Comparison of ENCODE assay signal across 14 cellular contexts in the genomic region with DNA sequence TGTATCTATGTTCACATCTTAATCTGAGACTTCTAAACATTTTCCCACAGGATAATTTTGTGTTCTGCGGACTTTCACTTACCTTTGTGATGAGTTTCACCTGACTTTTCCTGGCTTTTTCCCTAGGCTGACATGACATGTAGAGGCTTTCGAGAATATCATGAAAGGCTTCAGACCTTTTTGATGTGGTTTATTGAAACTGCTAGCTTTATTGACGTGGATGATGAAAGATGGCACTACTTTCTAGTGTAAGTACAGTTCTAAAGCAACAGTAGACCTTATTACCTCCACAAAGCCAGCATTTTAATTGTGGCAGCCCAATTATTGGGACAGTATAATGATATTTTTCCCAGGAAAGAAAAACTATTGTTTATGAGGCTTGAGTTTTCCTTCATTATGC. TPM values are rescaled to one million over a fixed set of nuclear protein-coding genes. Genes with fewer than 3 reads are reported as not detected.
A peak's percentile ranks its signal among the peaks of the same experiment; 100 is the strongest.
DNase-seq lines count a peak whose midpoint lies in the region; ATAC-seq lines count a peak whose summit lies in the region.
"Had no signal": no experiment of that assay in that cellular context is flagged by ENCODE, and none has a peak within 500 bp of the region (broad histone marks: within the 10 kb centered on the region; RNA-seq: fewer than 3 reads in every experiment).

No MANE protein-coding gene starts in this region.

- peaks cover 18 to 35% (median 30%) of the 10 kb centered on the region in 4 donors for H3K4me1 Mint-ChIP-seq in CD4-positive, CD25-positive, alpha-beta regulatory T cell
- peaks cover 4 to 34% (median 29%) of the 10 kb centered on the region in 4 donors for H3K4me1 Mint-ChIP-seq in naive thymus-derived CD8-positive, alpha-beta T cell
- H3K4me1 Mint-ChIP-seq in activated T-helper 17 cell treated with anti-CD3 and anti-CD28 coated beads, Interleukin-2, amount 50 U/mL, for 72 hours: peaks cover 4% of the 10 kb centered on the region
- H3K4me1 Mint-ChIP-seq: CD14-positive monocyte had no signal

- no peak overlapping the region for H3K4me3 ChIP-seq in CD4-positive, CD25-positive, alpha-beta regulatory T cell (ENCODE audit: low read depth, low read length)
- H3K4me3 ChIP-seq: K562 had no signal

- H3K9me3 ChIP-seq in CD4-positive, CD25-positive, alpha-beta regulatory T cell (ENCODE audit: control insufficient read depth in 2 of 2, low read length in 2 of 2): no peaks in the 10 kb centered on the region

- no peaks in the 10 kb centered on the region for H3K9me3 Mint-ChIP-seq in CD4-positive, CD25-positive, alpha-beta regulatory T cell
- no peaks in the 10 kb centered on the region for H3K9me3 Mint-ChIP-seq in naive thymus-derived CD8-positive, alpha-beta T cell
- H3K9me3 Mint-ChIP-seq in activated T-helper 17 cell treated with anti-CD3 and anti-CD28 coated beads, Interleukin-2, amount 50 U/mL, for 72 hours: no peaks in the 10 kb centered on the region
- H3K9me3 Mint-ChIP-seq: H9 had no signal

- no peaks in the 10 kb centered on the region for H3K27me3 Mint-ChIP-seq in CD4-positive, CD25-positive, alpha-beta regulatory T cell
- no peaks in the 10 kb centered on the region for H3K27me3 Mint-ChIP-seq in naive thymus-derived CD8-positive, alpha-beta T cell
- H3K27me3 Mint-ChIP-seq in activated T-helper 17 cell treated with anti-CD3 and anti-CD28 coated beads, Interleukin-2, amount 50 U/mL, for 72 hours: no peaks in the 10 kb centered on the region

- no peak overlapping the region for H3K27ac ChIP-seq in CD4-positive, CD25-positive, alpha-beta regulatory T cell (ENCODE audit: insufficient read depth, low read length, poor library complexity, severe bottlenecking)
- H3K27ac ChIP-seq: 22Rv1 had no signal

- no peak overlapping the region for H3K27ac Mint-ChIP-seq in CD4-positive, CD25-positive, alpha-beta regulatory T cell
- H3K27ac Mint-ChIP-seq in naive thymus-derived CD8-positive, alpha-beta T cell: no peak overlapping the region
- no peak overlapping the region for H3K27ac Mint-ChIP-seq in activated T-helper 17 cell treated with anti-CD3 and anti-CD28 coated beads, Interleukin-2, amount 50 U/mL, for 72 hours
- H3K27ac Mint-ChIP-seq: CD14-positive monocyte, H9 had no signal

- POLR2A ChIA-PET in naive thymus-derived CD8-positive, alpha-beta T cell (lab: Charles Lee): interaction anchor here (0.9 kb wide), 1 partner anchor 43 kb away, joined by 3 read pairs; no protein-coding TSS in a partner anchor

- H3K4me3 Mint-ChIP-seq in CD4-positive, CD25-positive, alpha-beta regulatory T cell: no peak overlapping the region
- H3K4me3 Mint-ChIP-seq in naive thymus-derived CD8-positive, alpha-beta T cell: no peak overlapping the region
- H3K4me3 Mint-ChIP-seq in activated T-helper 17 cell treated with anti-CD3 and anti-CD28 coated beads, Interleukin-2, amount 50 U/mL, for 72 hours: no peak overlapping the region
- H3K4me3 Mint-ChIP-seq: CD14-positive monocyte, H9 had no signal

- peak; percentile 72 for DNase-seq in NCI-H2107 treated with DMSO at 0.1 percent for 48 hours (lab: John Stamatoyannopoulos, UW; ENCODE audit: unreplicated experiment)
- no peak for DNase-seq in NCI-H2107 (lab: John Stamatoyannopoulos, UW)
- peak in 2 of 3 donors; percentile 19 to 20 for DNase-seq in CD4-positive, CD25-positive, alpha-beta regulatory T cell
- DNase-seq in SW480 (ENCODE audit: low spot score): peak; percentile 87
- peak in 1 of 10 donors; percentile 12 for DNase-seq in naive thymus-derived CD8-positive, alpha-beta T cell
- DNase-seq: DMS53, GOT3, H9 had no signal

- no peaks in the 10 kb centered on the region for H3K27me3 ChIP-seq in CD4-positive, CD25-positive, alpha-beta regulatory T cell (ENCODE audit: control insufficient read depth, insufficient read depth, low read length)

- peak in 1 of 2 donors; percentile 63 for ATAC-seq in CD4-positive, CD25-positive, alpha-beta regulatory T cell (ENCODE audit: low read depth in 2 of 2)
- peak; percentile 39 to 58 for ATAC-seq in naive thymus-derived CD8-positive, alpha-beta T cell
- no peak for ATAC-seq in HG03439 (IDR thresholded peaks at IDR 0.05; ENCODE audit: unreplicated experiment)
- ATAC-seq in activated T-helper 17 cell treated with anti-CD3 and anti-CD28 coated beads, Interleukin-2, amount 50 U/mL, for 72 hours (replicated peaks): no peak
- ATAC-seq in HG03354 (IDR thresholded peaks at IDR 0.05; ENCODE audit: poor library complexity, severe bottlenecking, unreplicated experiment): no peak
- ATAC-seq: K562 had no signal

- H3K36me3 ChIP-seq in CD4-positive, CD25-positive, alpha-beta regulatory T cell (ENCODE audit: control insufficient read depth, insufficient read depth, low read length): peaks cover 15% of the 10 kb centered on the region

- peaks cover 27% of the 10 kb centered on the region for H3K36me3 Mint-ChIP-seq in CD4-positive, CD25-positive, alpha-beta regulatory T cell
- peaks cover 7 to 38% (median 22%) of the 10 kb centered on the region in 3 donors for H3K36me3 Mint-ChIP-seq in naive thymus-derived CD8-positive, alpha-beta T cell
- H3K36me3 Mint-ChIP-seq in activated T-helper 17 cell treated with anti-CD3 and anti-CD28 coated beads, Interleukin-2, amount 50 U/mL, for 72 hours (ENCODE audit: low read depth): peaks cover 58% of the 10 kb centered on the region

- H3K4me1 ChIP-seq in CD4-positive, CD25-positive, alpha-beta regulatory T cell (ENCODE audit: control insufficient read depth, insufficient read depth, low read length, poor library complexity, severe bottlenecking): peaks cover 17% of the 10 kb centered on the region

RNA-seq across cellular contexts. Expression of gene METAP1D, which starts 34.1 kb away (rescaled TPM):
- 3.7 TPM for total RNA-seq in CD4-positive, CD25-positive, alpha-beta regulatory T cell
- 1 to 10 TPM in 3 of 4 donors, under 1 TPM in 1; 0.54 to 3.1 (median 2.0) TPM for polyA plus RNA-seq in CD4-positive, CD25-positive, alpha-beta regulatory T cell
- total RNA-seq in naive thymus-derived CD8-positive, alpha-beta T cell: 10 to 100 TPM; 16.4 to 19.6 TPM
- 1 to 10 TPM; 4.2 to 8.3 (median 5.1) TPM for polyA plus RNA-seq in naive thymus-derived CD8-positive, alpha-beta T cell
- 1 to 10 TPM; 4.1 to 4.8 TPM for total RNA-seq in activated T-helper 17 cell treated with anti-CD3 and anti-CD28 coated beads, Interleukin-2, amount 50 U/mL, for 72 hours

RNA-seq across cellular contexts. Expression of gene HAT1, which starts 43.4 kb away (rescaled TPM):
- total RNA-seq in CD4-positive, CD25-positive, alpha-beta regulatory T cell: 28.7 TPM
- polyA plus RNA-seq in CD4-positive, CD25-positive, alpha-beta regulatory T cell: 10 to 100 TPM; 73.2 to 83.0 (median 80.4) TPM
- 10 to 100 TPM; 29.8 to 30.7 TPM for total RNA-seq in naive thymus-derived CD8-positive, alpha-beta T cell
- 10 to 100 TPM; 65.7 to 68.8 (median 66.2) TPM for polyA plus RNA-seq in naive thymus-derived CD8-positive, alpha-beta T cell
- total RNA-seq in activated T-helper 17 cell treated with anti-CD3 and anti-CD28 coated beads, Interleukin-2, amount 50 U/mL, for 72 hours: 10 to 100 TPM; 47.5 to 85.0 TPM

Comparison
In these comparisons a context has a peak if more than half of its experiments do, and no peak if none do; other contexts are left out.
1. ATAC-seq: peak in naive thymus-derived CD8-positive, alpha-beta T cell (2 of 2); none in HG03439 (single experiment), activated T-helper 17 cell treated with anti-CD3 and anti-CD28 coated beads, Interleukin-2, amount 50 U/mL, for 72 hours (single experiment) and HG03354 (single experiment).